ENCODE assay signal across 9 cellular contexts in the genomic region with DNA sequence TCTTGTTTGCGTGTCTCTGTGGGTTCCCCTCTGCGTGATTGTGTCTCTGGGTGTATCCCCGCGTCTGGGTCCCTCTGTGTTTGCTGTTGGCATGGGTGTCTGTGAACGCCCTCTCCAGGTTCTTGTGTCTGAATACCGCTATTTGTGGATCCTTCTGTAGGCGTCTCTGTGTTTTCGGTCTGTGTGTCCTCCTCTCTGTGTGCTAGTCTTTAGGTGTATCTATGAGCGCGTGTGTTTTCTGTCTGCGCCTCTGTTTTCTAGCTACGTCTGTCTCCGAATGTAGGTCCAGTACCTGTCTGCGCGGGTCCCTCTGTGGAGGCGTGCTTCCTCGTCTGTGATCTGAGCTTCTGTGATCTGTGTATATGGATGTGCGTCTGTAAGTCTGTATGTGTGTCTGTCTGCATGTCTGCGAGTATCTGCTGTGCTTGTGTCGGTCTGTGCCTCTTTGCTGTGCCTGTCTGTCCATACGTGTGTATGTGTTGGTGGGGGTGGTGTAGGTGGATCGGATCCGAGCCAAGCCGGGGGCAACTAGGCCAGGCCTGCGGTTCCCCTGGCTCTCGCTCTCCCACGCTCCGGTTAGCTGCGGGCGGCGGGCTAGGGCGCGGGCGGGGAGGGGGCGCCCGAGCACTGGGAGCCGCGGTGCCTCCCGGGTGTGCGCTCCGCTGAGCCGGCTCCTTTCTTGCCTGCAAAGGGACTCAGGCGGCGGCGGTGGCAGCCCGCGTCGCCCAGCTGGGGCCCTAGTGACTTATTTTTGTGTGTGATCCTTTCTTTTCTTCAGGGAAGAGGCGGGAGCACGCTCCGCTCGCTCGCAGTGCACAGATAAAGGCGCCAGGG.
DNase-seq lines count a peak whose midpoint lies in the region; ATAC-seq and TF ChIP-seq lines count a peak whose summit lies in the region.
"Had no signal": no experiment of that assay in that cellular context is flagged by ENCODE, and none has a peak within 500 bp of the region (broad histone marks: within the 10 kb centered on the region; RNA-seq: fewer than 3 reads in every experiment).

No MANE protein-coding gene starts in this region.

- H3K4me1 Mint-ChIP-seq in activated T-helper 2 cell treated with anti-CD3 and anti-CD28 coated beads, Interferon-gamma antibody, Interleukin-2, Interleukin-4, amounts not matched to agents 10 μg/mL and 5 μg/mL and 100 μg/mL, durations not matched to agents 14 hours and 24 hours and 36 hours (ENCODE audit: low read depth), result peaks cover 5% of the 10 kb centered on the region

- H3K36me3 Mint-ChIP-seq in activated T-helper 2 cell treated with anti-CD3 and anti-CD28 coated beads, Interferon-gamma antibody, Interleukin-2, Interleukin-4, amounts not matched to agents 10 μg/mL and 5 μg/mL and 100 μg/mL, durations not matched to agents 14 hours and 24 hours and 36 hours (ENCODE audit: low read depth), result no peaks in the 10 kb centered on the region

- DNase-seq in DMS 273 (lab: John Stamatoyannopoulos, UW; ENCODE audit: unreplicated experiment) (peak; percentile 56), DMS 273 treated with DMSO at 0.1 percent for 48 hours (lab: John Stamatoyannopoulos, UW) (no peak), amniotic epithelial cell (ENCODE audit: low read depth) (peak; percentile 16), hepatocyte (ENCODE audit: low spot score) (peak; percentile 29), GM19238 (ENCODE audit: insufficient read length, low spot score) (no peak)
- no peak for DNase-seq in activated T-helper 2 cell treated with anti-CD3 and anti-CD28 coated beads, Interferon-gamma antibody, Interleukin-2, Interleukin-4, amounts not matched to agents 10 μg/mL and 5 μg/mL and 100 μg/mL, durations not matched to agents 14 hours and 24 hours and 36 hours (ENCODE audit: low spot score)

- no peaks in the 10 kb centered on the region for H3K9me3 Mint-ChIP-seq in activated T-helper 2 cell treated with anti-CD3 and anti-CD28 coated beads, Interferon-gamma antibody, Interleukin-2, Interleukin-4, amounts not matched to agents 10 μg/mL and 5 μg/mL and 100 μg/mL, durations not matched to agents 14 hours and 24 hours and 36 hours

- intact Hi-C loops in activated T-helper 2 cell treated with anti-CD3 and anti-CD28 coated beads, Interferon-gamma antibody, Interleukin-2, Interleukin-4, amounts not matched to agents 10 μg/mL and 5 μg/mL and 100 μg/mL, durations not matched to agents 14 hours and 24 hours and 36 hours (cut with micrococcal nuclease), result no loop called here

- no peaks in the 10 kb centered on the region for H3K79me2 ChIP-seq in hepatocyte

- H3K9me3 ChIP-seq in hepatocyte (ENCODE audit: low read depth) (no peaks in the 10 kb centered on the region), skeletal muscle tissue (ENCODE audit: control insufficient read depth in 3 of 3, low read length in 3 of 3) (no peaks in the 10 kb centered on the region)

- 19% methylated on average over 33 of the region's 54 CpGs for WGBS in hepatocyte (ENCODE audit: low lambda C conversion rate, missing lambda C conversion rate)

- peak overlapping the region; percentile 19 for H2AFZ ChIP-seq in hepatocyte

- no peaks in the 10 kb centered on the region for H3K9me2 ChIP-seq in hepatocyte (replicated peaks; ENCODE audit: insufficient read depth)

- peak; percentile 59 for ATAC-seq in HG03025 (IDR thresholded peaks at IDR 0.05; ENCODE audit: low FRiP score, unreplicated experiment)

- H3K4me3 Mint-ChIP-seq in activated T-helper 2 cell treated with anti-CD3 and anti-CD28 coated beads, Interferon-gamma antibody, Interleukin-2, Interleukin-4, amounts not matched to agents 10 μg/mL and 5 μg/mL and 100 μg/mL, durations not matched to agents 14 hours and 24 hours and 36 hours (ENCODE audit: low read depth), result no peak overlapping the region

- no peak overlapping the region for H3K27ac Mint-ChIP-seq in activated T-helper 2 cell treated with anti-CD3 and anti-CD28 coated beads, Interferon-gamma antibody, Interleukin-2, Interleukin-4, amounts not matched to agents 10 μg/mL and 5 μg/mL and 100 μg/mL, durations not matched to agents 14 hours and 24 hours and 36 hours

- H3K27me3 Mint-ChIP-seq in activated T-helper 2 cell treated with anti-CD3 and anti-CD28 coated beads, Interferon-gamma antibody, Interleukin-2, Interleukin-4, amounts not matched to agents 10 μg/mL and 5 μg/mL and 100 μg/mL, durations not matched to agents 14 hours and 24 hours and 36 hours (ENCODE audit: low read depth), result peaks cover 71% of the 10 kb centered on the region

- H3K4me2 ChIP-seq in hepatocyte, result peak overlapping the region; percentile 91

- no peak overlapping the region for H3K27ac ChIP-seq in hepatocyte
- H3K27ac ChIP-seq in skeletal muscle tissue (ENCODE audit: low read depth, low read length), result no peak overlapping the region
- H3K27ac ChIP-seq: 22Rv1 had no signal

- H3K4me3 ChIP-seq in hepatocyte (peak overlapping the region; percentile 16), skeletal muscle tissue (ENCODE audit: low read length in 3 of 3) (peak overlapping the region; percentile 68 to 73 (median 71))

- TF ChIP-seq CTCF in hepatocyte (IDR thresholded peaks at IDR 0.05; ENCODE audit: poor library complexity), result no peak

- H3K36me3 ChIP-seq in hepatocyte (replicated peaks; ENCODE audit: insufficient read depth, low read depth) (no peaks in the 10 kb centered on the region), skeletal muscle tissue (ENCODE audit: control insufficient read depth in 3 of 3, insufficient read depth in 3 of 3, low read length in 3 of 3) (no peaks in the 10 kb centered on the region)

- no peaks in the 10 kb centered on the region for H4K20me1 ChIP-seq in hepatocyte (ENCODE audit: insufficient read depth, poor library complexity, severe bottlenecking)

- H3K4me1 ChIP-seq in hepatocyte (ENCODE audit: insufficient read depth), result peaks cover 17% of the 10 kb centered on the region
- H3K4me1 ChIP-seq in skeletal muscle tissue (ENCODE audit: control insufficient read depth in 3 of 3, insufficient read depth in 3 of 3, low read length in 3 of 3), result peaks cover 10 to 20% (median 16%) of the 10 kb centered on the region in 3 donors

- H3K27me3 ChIP-seq in hepatocyte (peaks cover 91% of the 10 kb centered on the region), skeletal muscle tissue (ENCODE audit: control insufficient read depth in 3 of 3, insufficient read depth in 3 of 3, low read length in 3 of 3) (peaks cover 66 to 70% (median 69%) of the 10 kb centered on the region in 3 donors)

- H3K9ac ChIP-seq in skeletal muscle tissue (ENCODE audit: low read depth in 1 of 3, low read length in 3 of 3), result peak overlapping the region; percentile 21 to 52 (median 40)

Comparison
In these comparisons a context has a peak if more than half of its experiments do, and no peak if none do; other contexts are left out.
1. DNase-seq: peak in DMS 273 (single experiment), amniotic epithelial cell (single experiment) and hepatocyte (single experiment); none in DMS 273 treated with DMSO at 0.1 percent for 48 hours (single experiment), activated T-helper 2 cell treated with anti-CD3 and anti-CD28 coated beads, Interferon-gamma antibody, Interleukin-2, Interleukin-4, amounts not matched to agents 10 μg/mL and 5 μg/mL and 100 μg/mL, durations not matched to agents 14 hours and 24 hours and 36 hours (single experiment) and GM19238 (single experiment).